ENCODE assay signal across 9 cellular contexts in the genomic region with DNA sequence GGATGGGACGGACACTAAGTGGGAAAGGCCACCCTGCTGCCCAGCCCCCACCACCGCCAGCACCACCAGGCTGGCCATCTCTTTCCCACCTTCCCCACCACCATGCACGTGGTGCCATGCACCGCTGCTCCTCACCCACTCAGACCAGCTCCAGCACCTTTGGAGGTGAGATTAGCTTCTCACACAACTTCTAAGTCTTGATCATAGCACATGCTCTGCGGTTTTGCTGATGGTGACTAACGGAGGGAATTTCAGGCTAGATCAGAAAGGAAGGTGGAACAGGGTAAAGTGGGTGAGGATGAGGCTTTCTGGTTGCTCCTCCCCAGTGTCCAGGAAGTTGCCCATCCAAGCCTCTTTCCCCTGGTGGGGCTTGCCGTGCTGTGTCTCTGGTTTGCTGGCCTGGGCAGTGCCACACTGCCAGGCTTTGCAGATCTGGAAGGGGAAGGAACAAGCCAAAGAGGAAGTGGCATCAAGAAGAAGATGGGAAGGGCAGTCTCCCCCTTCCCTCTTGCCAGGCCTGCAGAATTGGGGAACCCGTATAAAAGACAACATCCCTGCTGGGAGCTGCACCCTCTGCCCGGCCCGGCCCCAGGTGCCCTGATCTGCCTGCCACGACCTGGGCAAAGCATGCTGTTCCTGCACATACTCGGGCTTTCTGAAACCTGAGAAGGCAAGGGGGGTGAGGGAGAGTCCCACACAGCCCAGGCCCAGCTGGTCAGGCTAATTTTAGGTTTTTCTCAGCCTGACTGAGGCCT. TPM values are rescaled to one million over a fixed set of nuclear protein-coding genes. Genes with fewer than 3 reads are reported as not detected.
DNase-seq lines count a peak whose midpoint lies in the region; ATAC-seq and TF ChIP-seq lines count a peak whose summit lies in the region.
"Had no signal": no experiment of that assay in that cellular context is flagged by ENCODE, and none has a peak within 500 bp of the region (broad histone marks: within the 10 kb centered on the region; RNA-seq: fewer than 3 reads in every experiment).

No MANE protein-coding gene starts in this region.

- ATAC-seq in GM18517 (IDR thresholded peaks at IDR 0.05; ENCODE audit: unreplicated experiment) (peak; percentile 55), GM21619 (IDR thresholded peaks at IDR 0.05; ENCODE audit: unreplicated experiment) (peak; percentile 57), lower lobe of right lung (peak; percentile 58 to 74), HG02970 (IDR thresholded peaks at IDR 0.05; ENCODE audit: low FRiP score, unreplicated experiment) (no peak)

- 0 out of 2 replicates have a peak, but pooled peaks cover 5% of the 10 kb centered on the region for H3K27me3 ChIP-seq in HUES6 (ENCODE audit: control insufficient read depth, insufficient read depth, low read length)
- H3K27me3 ChIP-seq in lower lobe of right lung (ENCODE audit: low read depth) = no peaks in the 10 kb centered on the region

- H3K4me1 ChIP-seq in HUES6 (ENCODE audit: control insufficient read depth, insufficient read depth, low read length) (peaks cover 39% of the 10 kb centered on the region), lower lobe of right lung (peaks cover 44% of the 10 kb centered on the region)

- peak; percentile 63 to 69 for DNase-seq in activated T-cell treated with anti-CD3 and anti-CD28 coated beads, Interleukin-2, amount 50 U/mL, for 48 hours
- DNase-seq in lower lobe of right lung (peak; percentile 55), HT-29 (ENCODE audit: low spot score) (no peak)
- DNase-seq in effector CD4-positive, alpha-beta T cell = no peak

- H3K9me3 ChIP-seq in HUES6 (ENCODE audit: control insufficient read depth, insufficient read depth, low read depth, low read length) = no peaks in the 10 kb centered on the region
- no peaks in the 10 kb centered on the region for H3K9me3 ChIP-seq in lower lobe of right lung

- intact Hi-C loops in lower lobe of right lung (cut with DNase I) = no loop called here

- H3K36me3 ChIP-seq in HUES6 (ENCODE audit: control insufficient read depth, insufficient read depth, low read length) (no peaks in the 10 kb centered on the region), lower lobe of right lung (no peaks in the 10 kb centered on the region)

- H3K9ac ChIP-seq in HUES6 (ENCODE audit: low read length) = peak overlapping the region; percentile 9

- H3K27ac ChIP-seq in HUES6 (ENCODE audit: low read depth, low read length) = no peak overlapping the region
- peak overlapping the region; percentile 70 for H3K27ac ChIP-seq in lower lobe of right lung
- H3K27ac ChIP-seq: VCaP had no signal

- no peak for TF ChIP-seq CTCF in lower lobe of right lung (IDR thresholded peaks at IDR 0.05)

- H3K4me3 ChIP-seq in HUES6 (ENCODE audit: low read depth, low read length) (no peak overlapping the region), lower lobe of right lung (no peak overlapping the region)

RNA-seq across cellular contexts. Expression of a gene that starts 44.3 kb away (rescaled TPM):
- total RNA-seq in lower lobe of right lung = 78.7 TPM
- total RNA-seq in HT-29 (2014; rRNA removed; shearing (Covaris generic)) = 28.6 and 30.6 TPM in 2 replicates

Comparison
In these comparisons a context has a peak if more than half of its experiments do, and no peak if none do; other contexts are left out.
1. DNase-seq: peak in activated T-cell treated with anti-CD3 and anti-CD28 coated beads, Interleukin-2, amount 50 U/mL, for 48 hours (2 of 2) and lower lobe of right lung (single experiment); none in effector CD4-positive, alpha-beta T cell (single experiment) and HT-29 (single experiment).